1 cellular context compared by ENCODE assay signal in genomic region chr17:3712811-3713463, GRCh38.
A peak's percentile ranks its signal among the peaks of the same experiment; 100 is the strongest.
TF ChIP-seq lines count a peak whose summit lies in the region.

No MANE protein-coding gene starts in this region.

TF ChIP-seq in GM12878, 131 proteins besides CTCF, POLR2A, EP300 and RAD21 (continues in another document):
- no peak for TF ChIP-seq BRCA1 (IDR thresholded peaks at IDR 0.05; ENCODE audit: low read depth, low read length)
- TF ChIP-seq SMARCA5 (IDR thresholded peaks at IDR 0.05) = no peak
- TF ChIP-seq SPI1 (IDR thresholded peaks at IDR 0.05; ENCODE audit: borderline replicate concordance, insufficient read depth, low read depth, low read length) = no peak
- TF ChIP-seq TBL1XR1 (IDR thresholded peaks at IDR 0.05; ENCODE audit: low read depth, low read length) = no peak
- TF ChIP-seq KLF5 (IDR thresholded peaks at IDR 0.05; ENCODE audit: partially characterized antibody) = no peak
- TF ChIP-seq TCF12 (IDR thresholded peaks at IDR 0.05; ENCODE audit: low read depth, low read length) = no peak
- TF ChIP-seq STAT1 (conservative IDR thresholded peaks at IDR 0.05) = no peak
- TF ChIP-seq ZNF592 (IDR thresholded peaks at IDR 0.05) = no peak
- TF ChIP-seq CBFB (IDR thresholded peaks at IDR 0.05; ENCODE audit: low read depth) = no peak
- TF ChIP-seq ZNF274 (IDR thresholded peaks at IDR 0.05; ENCODE audit: insufficient read depth, insufficient read length) = no peak
- no peak for TF ChIP-seq POLR2AphosphoS2 (IDR thresholded peaks at IDR 0.05; ENCODE audit: low read depth, low read length)
- peak in 1 of 2 experiments; percentile 67; a peak in 1 of 4 replicates for TF ChIP-seq BHLHE40 (IDR thresholded peaks at IDR 0.05; ENCODE audit: borderline replicate concordance in 1 of 2, low read depth in 2 of 2, low read length in 1 of 2)
- TF ChIP-seq GATAD2B (conservative IDR thresholded peaks at IDR 0.05; ENCODE audit: low read depth) = 0 out of 2 replicates have a peak, but pooled peaks have one; percentile 27
- peak; percentile 41 for TF ChIP-seq MEF2B (IDR thresholded peaks at IDR 0.05; ENCODE audit: partially characterized antibody, poor library complexity, severe bottlenecking)
- peak; percentile 68 for TF ChIP-seq SKIL (IDR thresholded peaks at IDR 0.05; ENCODE audit: low read depth, poor library complexity, severe bottlenecking)
- no peak for TF ChIP-seq CREM (IDR thresholded peaks at IDR 0.05; ENCODE audit: low read depth)
- TF ChIP-seq HDAC6 (IDR thresholded peaks at IDR 0.05; ENCODE audit: unreplicated experiment) = no peak
- TF ChIP-seq ZNF687 (IDR thresholded peaks at IDR 0.05) = peak; percentile 82
- no peak for TF ChIP-seq ZBTB40 (IDR thresholded peaks at IDR 0.05; ENCODE audit: borderline replicate concordance)
- TF ChIP-seq SP1 (IDR thresholded peaks at IDR 0.05; ENCODE audit: low read depth, low read length) = no peak
- no peak for TF ChIP-seq TCF3 (IDR thresholded peaks at IDR 0.05; ENCODE audit: borderline replicate concordance, insufficient read depth, low read depth, low read length)
- 0 out of 2 replicates have a peak, but pooled peaks have one; percentile 25 for TF ChIP-seq NFIC (IDR thresholded peaks at IDR 0.05; ENCODE audit: low read depth, low read length)
- TF ChIP-seq CHD1 (IDR thresholded peaks at IDR 0.05; ENCODE audit: low read depth, low read length) = no peak
- TF ChIP-seq SREBF2 (IDR thresholded peaks at IDR 0.05; ENCODE audit: low read length) = no peak
- TF ChIP-seq JUND (IDR thresholded peaks at IDR 0.05; ENCODE audit: low read depth, low read length) = no peak
- TF ChIP-seq PML (IDR thresholded peaks at IDR 0.05; ENCODE audit: low read length) = no peak
- TF ChIP-seq CHD4 (IDR thresholded peaks at IDR 0.05) = no peak
- TF ChIP-seq SUZ12 (IDR thresholded peaks at IDR 0.05; ENCODE audit: unreplicated experiment) = no peak
- no peak for TF ChIP-seq JUNB (IDR thresholded peaks at IDR 0.05)
- TF ChIP-seq ZNF207 (IDR thresholded peaks at IDR 0.05; ENCODE audit: borderline replicate concordance) = no peak
- TF ChIP-seq ESRRA (IDR thresholded peaks at IDR 0.05; ENCODE audit: low read length) = no peak
- no peak for TF ChIP-seq SIX5 (IDR thresholded peaks at IDR 0.05; ENCODE audit: low read depth, low read length, severe bottlenecking)
- TF ChIP-seq USF2 (IDR thresholded peaks at IDR 0.05; ENCODE audit: borderline replicate concordance, low read depth, low read length) = no peak
- no peak for TF ChIP-seq WRNIP1 (IDR thresholded peaks at IDR 0.05; ENCODE audit: borderline replicate concordance, low read depth, low read length)
- TF ChIP-seq MTA2 (IDR thresholded peaks at IDR 0.05; ENCODE audit: low read depth) = peak; percentile 82; the same call in 1 of the 2 replicates
- TF ChIP-seq RELA (IDR thresholded peaks at IDR 0.05; ENCODE audit: borderline replicate concordance, partially characterized antibody) = no peak
- TF ChIP-seq CEBPZ (IDR thresholded peaks at IDR 0.05; ENCODE audit: low read depth, low read length) = no peak
- 0 out of 3 replicates have a peak, but pooled peaks of 1 of the 2 experiments have one; percentile 6 for TF ChIP-seq EGR1 (IDR thresholded peaks at IDR 0.05; ENCODE audit: borderline replicate concordance in 1 of 2, low read depth in 2 of 2, low read length in 2 of 2)
- TF ChIP-seq BMI1 (IDR thresholded peaks at IDR 0.05; ENCODE audit: borderline replicate concordance) = no peak; the same call in 1 of the 2 replicates
- TF ChIP-seq TAF1 (IDR thresholded peaks at IDR 0.05; ENCODE audit: borderline replicate concordance, low read depth, low read length) = no peak
- no peak for TF ChIP-seq STAT3 (IDR thresholded peaks at IDR 0.05; ENCODE audit: low read depth, low read length)
- TF ChIP-seq EED (IDR thresholded peaks at IDR 0.05; ENCODE audit: low read depth) = no peak
- TF ChIP-seq MAX (IDR thresholded peaks at IDR 0.05; ENCODE audit: low read depth, low read length) = no peak
- TF ChIP-seq RFX5 (IDR thresholded peaks at IDR 0.05; ENCODE audit: low read depth, low read length) = no peak
- no peak for TF ChIP-seq CEBPB (IDR thresholded peaks at IDR 0.05; ENCODE audit: borderline replicate concordance in 1 of 2, low read depth in 2 of 2, low read length in 2 of 2)
- no peak for TF ChIP-seq POLR2AphosphoS5 (IDR thresholded peaks at IDR 0.05; ENCODE audit: low read length)
- 0 out of 2 replicates have a peak, but pooled peaks have one; percentile 8 for TF ChIP-seq GABPA (IDR thresholded peaks at IDR 0.05; ENCODE audit: low read depth)
- TF ChIP-seq NR2F1 (conservative IDR thresholded peaks at IDR 0.05) = peak; percentile 77
- no peak for TF ChIP-seq NFYA (IDR thresholded peaks at IDR 0.05; ENCODE audit: borderline replicate concordance, low read depth, low read length)
